ENCODE assay signal across 1 cellular context in the genomic region with DNA sequence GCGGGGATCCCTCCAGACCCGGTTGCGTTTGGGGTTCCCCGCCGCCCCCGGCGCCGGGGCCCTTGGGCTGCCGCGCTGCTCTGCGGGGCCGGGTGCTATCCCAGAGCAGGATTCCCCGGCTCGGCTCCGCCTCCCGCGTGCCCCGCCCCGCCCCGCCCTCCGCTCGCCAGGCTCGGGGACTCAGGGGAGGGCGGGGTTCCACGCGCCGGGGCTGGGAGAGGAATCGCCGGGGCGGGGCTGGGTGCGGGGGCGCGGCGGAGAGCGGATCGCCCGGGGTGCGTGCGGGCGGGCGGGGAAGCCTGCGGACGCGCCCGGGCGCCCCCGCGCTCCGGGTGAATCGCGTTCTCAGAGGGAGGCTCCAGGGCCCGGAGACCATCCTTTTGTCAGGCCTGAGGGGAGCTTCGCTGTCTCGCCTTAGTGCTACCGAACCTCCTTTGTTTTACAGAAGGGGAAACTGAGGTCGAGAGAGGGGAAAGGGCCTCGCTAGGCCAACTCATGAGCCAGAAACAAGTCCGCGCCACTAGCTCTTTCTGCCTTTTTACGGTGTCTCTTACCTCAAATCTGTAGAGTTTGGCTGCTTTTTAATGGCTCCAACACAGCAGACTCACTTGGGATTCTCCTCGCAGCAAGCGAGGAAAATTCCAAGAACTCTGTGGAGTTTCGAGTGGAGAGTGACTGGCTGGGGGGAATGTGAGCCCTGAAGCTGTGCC.
TF ChIP-seq lines count a peak whose summit lies in the region.

A gene (minus strand): TSS at position 82 of the 710 bp plus-strand sequence. CDS start 260 bp downstream, outside the sequence.

TF ChIP-seq in GM23338, 12 proteins besides CTCF, POLR2A, EP300 and RAD21 (continued from another document):
- TF ChIP-seq, protein P1, sequence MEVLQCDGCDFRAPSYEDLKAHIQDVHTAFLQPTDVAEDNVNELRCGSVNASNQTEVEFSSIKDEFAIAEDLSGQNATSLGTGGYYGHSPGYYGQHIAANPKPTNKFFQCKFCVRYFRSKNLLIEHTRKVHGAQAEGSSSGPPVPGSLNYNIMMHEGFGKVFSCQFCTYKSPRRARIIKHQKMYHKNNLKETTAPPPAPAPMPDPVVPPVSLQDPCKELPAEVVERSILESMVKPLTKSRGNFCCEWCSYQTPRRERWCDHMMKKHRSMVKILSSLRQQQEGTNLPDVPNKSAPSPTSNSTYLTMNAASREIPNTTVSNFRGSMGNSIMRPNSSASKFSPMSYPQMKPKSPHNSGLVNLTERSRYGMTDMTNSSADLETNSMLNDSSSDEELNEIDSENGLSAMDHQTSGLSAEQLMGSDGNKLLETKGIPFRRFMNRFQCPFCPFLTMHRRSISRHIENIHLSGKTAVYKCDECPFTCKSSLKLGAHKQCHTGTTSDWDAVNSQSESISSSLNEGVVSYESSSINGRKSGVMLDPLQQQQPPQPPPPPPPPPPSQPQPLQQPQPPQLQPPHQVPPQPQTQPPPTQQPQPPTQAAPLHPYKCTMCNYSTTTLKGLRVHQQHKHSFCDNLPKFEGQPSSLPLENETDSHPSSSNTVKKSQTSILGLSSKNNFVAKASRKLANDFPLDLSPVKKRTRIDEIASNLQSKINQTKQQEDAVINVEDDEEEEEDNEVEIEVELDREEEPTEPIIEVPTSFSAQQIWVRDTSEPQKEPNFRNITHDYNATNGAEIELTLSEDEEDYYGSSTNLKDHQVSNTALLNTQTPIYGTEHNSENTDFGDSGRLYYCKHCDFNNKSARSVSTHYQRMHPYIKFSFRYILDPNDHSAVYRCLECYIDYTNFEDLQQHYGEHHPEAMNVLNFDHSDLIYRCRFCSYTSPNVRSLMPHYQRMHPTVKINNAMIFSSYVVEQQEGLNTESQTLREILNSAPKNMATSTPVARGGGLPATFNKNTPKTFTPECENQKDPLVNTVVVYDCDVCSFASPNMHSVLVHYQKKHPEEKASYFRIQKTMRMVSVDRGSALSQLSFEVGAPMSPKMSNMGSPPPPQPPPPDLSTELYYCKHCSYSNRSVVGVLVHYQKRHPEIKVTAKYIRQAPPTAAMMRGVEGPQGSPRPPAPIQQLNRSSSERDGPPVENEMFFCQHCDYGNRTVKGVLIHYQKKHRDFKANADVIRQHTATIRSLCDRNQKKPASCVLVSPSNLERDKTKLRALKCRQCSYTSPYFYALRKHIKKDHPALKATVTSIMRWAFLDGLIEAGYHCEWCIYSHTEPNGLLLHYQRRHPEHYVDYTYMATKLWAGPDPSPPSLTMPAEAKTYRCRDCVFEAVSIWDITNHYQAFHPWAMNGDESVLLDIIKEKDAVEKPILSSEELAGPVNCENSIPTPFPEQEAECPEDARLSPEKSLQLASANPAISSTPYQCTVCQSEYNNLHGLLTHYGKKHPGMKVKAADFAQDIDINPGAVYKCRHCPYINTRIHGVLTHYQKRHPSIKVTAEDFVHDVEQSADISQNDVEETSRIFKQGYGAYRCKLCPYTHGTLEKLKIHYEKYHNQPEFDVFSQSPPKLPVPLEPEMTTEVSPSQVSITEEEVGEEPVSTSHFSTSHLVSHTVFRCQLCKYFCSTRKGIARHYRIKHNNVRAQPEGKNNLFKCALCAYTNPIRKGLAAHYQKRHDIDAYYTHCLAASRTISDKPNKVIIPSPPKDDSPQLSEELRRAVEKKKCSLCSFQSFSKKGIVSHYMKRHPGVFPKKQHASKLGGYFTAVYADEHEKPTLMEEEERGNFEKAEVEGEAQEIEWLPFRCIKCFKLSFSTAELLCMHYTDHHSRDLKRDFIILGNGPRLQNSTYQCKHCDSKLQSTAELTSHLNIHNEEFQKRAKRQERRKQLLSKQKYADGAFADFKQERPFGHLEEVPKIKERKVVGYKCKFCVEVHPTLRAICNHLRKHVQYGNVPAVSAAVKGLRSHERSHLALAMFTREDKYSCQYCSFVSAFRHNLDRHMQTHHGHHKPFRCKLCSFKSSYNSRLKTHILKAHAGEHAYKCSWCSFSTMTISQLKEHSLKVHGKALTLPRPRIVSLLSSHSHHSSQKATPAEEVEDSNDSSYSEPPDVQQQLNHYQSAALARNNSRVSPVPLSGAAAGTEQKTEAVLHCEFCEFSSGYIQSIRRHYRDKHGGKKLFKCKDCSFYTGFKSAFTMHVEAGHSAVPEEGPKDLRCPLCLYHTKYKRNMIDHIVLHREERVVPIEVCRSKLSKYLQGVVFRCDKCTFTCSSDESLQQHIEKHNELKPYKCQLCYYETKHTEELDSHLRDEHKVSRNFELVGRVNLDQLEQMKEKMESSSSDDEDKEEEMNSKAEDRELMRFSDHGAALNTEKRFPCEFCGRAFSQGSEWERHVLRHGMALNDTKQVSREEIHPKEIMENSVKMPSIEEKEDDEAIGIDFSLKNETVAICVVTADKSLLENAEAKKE (CRISPR knock-in tag; IDR thresholded peaks at IDR 0.05) = no peak
- no peak for TF ChIP-seq STAT1 (IDR thresholded peaks at IDR 0.05; ENCODE audit: unreplicated experiment)
- peak; percentile 33 for TF ChIP-seq EZH2 (IDR thresholded peaks at IDR 0.05; ENCODE audit: low read depth, unreplicated experiment)
- TF ChIP-seq POLR2AphosphoS5 (IDR thresholded peaks at IDR 0.05; ENCODE audit: low read depth) = 0 out of 2 replicates have a peak, but pooled peaks have one; percentile 46
